Comparison of ENCODE assay signal across 8 cellular contexts in the genomic region with DNA sequence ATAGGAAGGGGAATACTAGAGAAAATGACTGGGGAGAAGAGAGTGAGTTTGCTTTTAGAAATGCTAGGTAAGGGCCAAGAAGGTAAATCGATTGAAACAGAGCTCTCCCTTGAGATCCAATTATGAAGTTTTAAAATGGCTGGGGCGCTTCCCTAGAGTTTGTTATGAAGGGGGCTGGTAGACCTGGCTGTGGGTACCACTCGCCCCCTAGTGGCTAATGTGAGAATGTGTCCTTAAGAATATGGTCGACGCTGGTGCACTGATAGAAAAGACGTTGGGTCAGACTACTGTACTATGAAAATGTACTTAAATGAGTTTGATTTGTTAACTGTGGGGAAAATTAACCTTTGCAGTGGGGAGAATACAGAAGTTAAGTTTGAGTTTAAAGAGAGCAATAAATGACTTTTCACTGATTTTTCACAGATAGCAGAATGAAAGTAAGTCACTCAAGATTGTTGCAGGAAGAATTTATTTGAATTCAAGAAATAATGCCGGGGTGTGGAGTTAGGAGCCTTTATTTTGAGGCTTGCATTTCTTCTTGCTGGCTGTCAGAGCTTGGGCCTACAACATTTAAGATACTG. TPM values are rescaled to one million over a fixed set of nuclear protein-coding genes. Genes with fewer than 3 reads are reported as not detected.
DNase-seq lines count a peak whose midpoint lies in the region; ATAC-seq, FAIRE-seq and TF ChIP-seq lines count a peak whose summit lies in the region.

No MANE protein-coding gene starts in this region.

- H3K4me2 ChIP-seq in OCI-LY3 (ENCODE audit: low read length) (peak overlapping the region; percentile 57), trophoblast cell (ENCODE audit: low read length) (no peak overlapping the region)

- peak; percentile 94 for ATAC-seq in GM21825 (IDR thresholded peaks at IDR 0.05; ENCODE audit: unreplicated experiment)
- ATAC-seq in activated T-helper 17 cell treated with anti-CD3 and anti-CD28 coated beads, Interleukin-2, amount 50 U/mL, for 72 hours (replicated peaks), result peak; percentile 95

- FAIRE-seq in G401.6 (lab: Jason Lieb, UNC) (peak; percentile 83), urothelium cell line (lab: Jason Lieb, UNC) (no peak)

- peaks cover 5% of the 10 kb centered on the region for H3K4me1 Mint-ChIP-seq in activated T-helper 17 cell treated with anti-CD3 and anti-CD28 coated beads, Interleukin-2, amount 50 U/mL, for 72 hours

- no CpG with 5 or more reads among the region's 7 CpGs for whole genome bisulfite sequencing in trophoblast cell (ENCODE audit: extremely low coverage, insufficient coverage, insufficient read length)

- H3K79me2 ChIP-seq in OCI-LY3 (ENCODE audit: low read length), result no peaks in the 10 kb centered on the region
- H3K79me2 ChIP-seq in trophoblast cell (ENCODE audit: control insufficient read depth, insufficient read depth, low read length, poor library complexity), result no peaks in the 10 kb centered on the region

- no peak overlapping the region for H3K23ac ChIP-seq in trophoblast cell (ENCODE audit: low read length)

- H3K36me3 ChIP-seq in OCI-LY3 (replicated peaks; ENCODE audit: low read depth, low read length) (no peaks in the 10 kb centered on the region), trophoblast cell (ENCODE audit: control insufficient read depth in 1 of 2, insufficient read depth in 2 of 2, low read length in 2 of 2) (no peaks in the 10 kb centered on the region)

- DNase-seq in KG1 (lab: John Stamatoyannopoulos, UW), result peak; percentile 53
- DNase-seq in foreskin melanocyte, result peak; percentile 54
- DNase-seq in trophoblast cell, result peak; percentile 34 to 79
- peak; percentile 87 for DNase-seq in urothelium cell line (ENCODE audit: low spot score)

- H2AFZ ChIP-seq in OCI-LY3 (ENCODE audit: low read depth, low read length) (peak overlapping the region; percentile 92), trophoblast cell (ENCODE audit: insufficient read depth, low read length, poor library complexity) (no peak overlapping the region)

- H3K9ac ChIP-seq in OCI-LY3 (ENCODE audit: low read length) (peak overlapping the region; percentile 25), trophoblast cell (ENCODE audit: low read length) (no peak overlapping the region)

- no peaks in the 10 kb centered on the region for H3K9me3 Mint-ChIP-seq in activated T-helper 17 cell treated with anti-CD3 and anti-CD28 coated beads, Interleukin-2, amount 50 U/mL, for 72 hours

- no peak overlapping the region for H4K91ac ChIP-seq in trophoblast cell (ENCODE audit: low read depth, low read length)

- H2BK120ac ChIP-seq in trophoblast cell (ENCODE audit: insufficient read depth, low read length, poor library complexity), result no peak overlapping the region

- H4K8ac ChIP-seq in trophoblast cell (ENCODE audit: low read depth, low read length), result no peak overlapping the region

- H3K18ac ChIP-seq in trophoblast cell (ENCODE audit: low read length), result no peak overlapping the region

- H3K27ac ChIP-seq in OCI-LY3 (ENCODE audit: low read length) (no peak overlapping the region), trophoblast cell (ENCODE audit: low read depth, low read length) (no peak overlapping the region)

- TF ChIP-seq CTCF in OCI-LY3 (IDR thresholded peaks at IDR 0.05; ENCODE audit: low read depth, low read length), result peak; percentile 93

- H3K27me3 Mint-ChIP-seq in activated T-helper 17 cell treated with anti-CD3 and anti-CD28 coated beads, Interleukin-2, amount 50 U/mL, for 72 hours, result no peaks in the 10 kb centered on the region

- no peak overlapping the region for H3K4me3 Mint-ChIP-seq in activated T-helper 17 cell treated with anti-CD3 and anti-CD28 coated beads, Interleukin-2, amount 50 U/mL, for 72 hours

- no peaks in the 10 kb centered on the region for H4K20me1 ChIP-seq in OCI-LY3 (ENCODE audit: insufficient read depth, low read length)

- peaks cover 17% of the 10 kb centered on the region for H3K4me1 ChIP-seq in OCI-LY3 (ENCODE audit: low read length)
- no peaks in the 10 kb centered on the region for H3K4me1 ChIP-seq in trophoblast cell (ENCODE audit: control insufficient read depth in 1 of 2, insufficient read depth in 2 of 2, low read length in 2 of 2)

- no peaks in the 10 kb centered on the region for H3K9me3 ChIP-seq in OCI-LY3 (ENCODE audit: insufficient read depth, low read length)
- H3K9me3 ChIP-seq in trophoblast cell (ENCODE audit: insufficient read depth, low read depth, low read length), result no peaks in the 10 kb centered on the region

- H3K14ac ChIP-seq in trophoblast cell (ENCODE audit: low read length), result no peak overlapping the region

- peak overlapping the region; percentile 48 for H3K4me3 ChIP-seq in OCI-LY3 (ENCODE audit: low read length)
- H3K4me3 ChIP-seq in trophoblast cell (ENCODE audit: low read depth, low read length), result no peak overlapping the region

- H2BK12ac ChIP-seq in trophoblast cell (ENCODE audit: low read length), result no peak overlapping the region

- H2BK5ac ChIP-seq in trophoblast cell (ENCODE audit: low read depth, low read length, poor library complexity), result no peak overlapping the region

- H3K27ac Mint-ChIP-seq in activated T-helper 17 cell treated with anti-CD3 and anti-CD28 coated beads, Interleukin-2, amount 50 U/mL, for 72 hours, result no peak overlapping the region

- H2AK5ac ChIP-seq in trophoblast cell (ENCODE audit: low read length), result no peak overlapping the region

- no peaks in the 10 kb centered on the region for H3K36me3 Mint-ChIP-seq in activated T-helper 17 cell treated with anti-CD3 and anti-CD28 coated beads, Interleukin-2, amount 50 U/mL, for 72 hours (ENCODE audit: low read depth)

- no peaks in the 10 kb centered on the region for H3K27me3 ChIP-seq in OCI-LY3 (ENCODE audit: low read depth, low read length)
- H3K27me3 ChIP-seq in trophoblast cell (ENCODE audit: insufficient read depth, low read length), result no peaks in the 10 kb centered on the region

- H3K4ac ChIP-seq in trophoblast cell (ENCODE audit: low read depth, low read length), result no peak overlapping the region

- H3K79me1 ChIP-seq in trophoblast cell (ENCODE audit: low read length), result no peaks in the 10 kb centered on the region

- H4K12ac ChIP-seq in trophoblast cell (ENCODE audit: low read depth, low read length), result no peak overlapping the region

RNA-seq across cellular contexts. Expression of a gene that starts 9.2 kb away (rescaled TPM):
- 1 to 10 TPM in 1 of 2 donors, under 1 TPM in 1; 0.24 to 1.6 TPM for total RNA-seq in activated T-helper 17 cell treated with anti-CD3 and anti-CD28 coated beads, Interleukin-2, amount 50 U/mL, for 72 hours
- polyA plus RNA-seq in trophoblast cell (2013), result 0.03 TPM in 1 of 2 replicates, not detected in the other

RNA-seq across cellular contexts. Expression of a gene that starts 42.5 kb away (rescaled TPM):
- 10 to 100 TPM in 1 of 2 donors, 1 to 10 TPM in 1; 9.9 to 14.5 TPM for total RNA-seq in activated T-helper 17 cell treated with anti-CD3 and anti-CD28 coated beads, Interleukin-2, amount 50 U/mL, for 72 hours
- 11.3 and 11.6 TPM in 2 replicates for polyA plus RNA-seq in trophoblast cell (2013)

RNA-seq across cellular contexts. Expression of a gene that starts 45.0 kb away (rescaled TPM):
- total RNA-seq in activated T-helper 17 cell treated with anti-CD3 and anti-CD28 coated beads, Interleukin-2, amount 50 U/mL, for 72 hours, result 1 to 10 TPM in 1 of 2 donors, under 1 TPM in 1; 0.56 to 7.1 TPM
- polyA plus RNA-seq in trophoblast cell (2013), result 0.10 TPM in 1 of 2 replicates, not detected in the other
